Comparison of ENCODE assay signal across 26 cellular contexts in the genomic region with DNA sequence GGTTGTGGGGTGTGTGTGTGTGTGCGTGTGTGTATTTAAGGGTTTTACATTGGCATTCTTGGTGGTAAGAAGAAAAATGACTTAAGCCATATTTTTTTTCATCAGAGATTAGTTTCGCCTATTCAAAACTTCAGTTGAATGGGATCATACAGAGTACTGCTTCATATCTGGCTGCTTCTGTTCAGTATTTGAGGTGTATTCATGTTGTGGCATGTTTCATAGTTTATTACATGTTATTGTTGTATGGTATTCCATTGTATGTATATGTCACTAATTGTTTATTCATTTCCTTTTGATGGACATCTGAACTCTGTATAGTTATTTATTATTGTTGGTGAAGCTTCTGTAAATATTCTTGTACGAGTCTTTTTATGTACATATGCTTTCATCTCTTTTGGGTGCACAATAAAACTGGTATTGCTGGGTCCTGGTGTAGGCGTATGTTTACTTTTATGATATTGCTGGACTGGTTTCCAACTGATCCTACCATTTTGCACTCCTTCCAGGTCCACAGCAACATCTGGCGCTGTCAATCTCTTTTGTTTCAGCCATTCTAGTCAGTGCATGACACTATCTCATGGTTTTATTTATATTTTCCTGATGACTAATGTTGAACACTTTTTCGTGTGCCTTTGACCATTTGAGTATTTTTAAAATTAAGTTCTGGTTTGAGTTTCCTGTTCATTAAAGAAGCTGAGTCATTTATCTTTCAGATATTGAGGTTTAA.
DNase-seq lines count a peak whose midpoint lies in the region; ATAC-seq, FAIRE-seq and TF ChIP-seq lines count a peak whose summit lies in the region.
"Had no signal": no experiment of that assay in that cellular context is flagged by ENCODE, and none has a peak within 500 bp of the region (broad histone marks: within the 10 kb centered on the region; RNA-seq: fewer than 3 reads in every experiment).

No MANE protein-coding gene starts in this region.

- WGBS in mammary epithelial cell (ENCODE audit: low coverage, missing lambda C conversion rate) = 77% methylated on average over 6 of the region's 6 CpGs

- FAIRE-seq in D721Med (lab: Jason Lieb, UNC) = no peak
- FAIRE-seq: A549, G401.6 had no signal

- H3K9ac ChIP-seq in mammary epithelial cell (ENCODE audit: insufficient read depth, low read length) = no peak overlapping the region

- no peak for ATAC-seq in GM19324 (IDR thresholded peaks at IDR 0.05; ENCODE audit: low FRiP score, unreplicated experiment)
- ATAC-seq: A549; naive thymus-derived CD4-positive, alpha-beta T cell; right cardiac atrium; Right ventricle myocardium inferior; stimulated activated naive CD8-positive, alpha-beta T cell treated with anti-CD3 and anti-CD28 coated beads, Interleukin-15, amount 100 ng/mL, for 72 hours had no signal

- in situ Hi-C loops in mammary epithelial cell (cut with MboI; ENCODE audit: low sequenced_read_pairs in 2 of 2) = no loop called here

- no TSS peak for BruUV-seq in mammary epithelial cell (replicated peaks; lab: Mats Ljungman, UMichigan)

- intact Hi-C loops in mammary epithelial cell (cut with micrococcal nuclease) (no loop called here), breast epithelium (cut with DNase I; ENCODE audit: low total_unique reads) (no loop called here)

- no peak overlapping the region for H2AFZ ChIP-seq in mammary epithelial cell (ENCODE audit: low read depth, low read length)

- H3K4me2 ChIP-seq in mammary epithelial cell (ENCODE audit: insufficient read depth, low read depth, low read length) = no peak overlapping the region
- H3K4me2 ChIP-seq: A549 had no signal

- H3K9me3 ChIP-seq in mammary epithelial cell (replicated peaks; ENCODE audit: insufficient read depth, low read length) = no peaks in the 10 kb centered on the region
- no peaks in the 10 kb centered on the region for H3K9me3 ChIP-seq in breast epithelium
- H3K9me3 ChIP-seq: A549 had no signal

- H3K36me3 ChIP-seq in mammary epithelial cell (ENCODE audit: insufficient read depth, low read length) (no peaks in the 10 kb centered on the region), breast epithelium (no peaks in the 10 kb centered on the region)
- H3K36me3 ChIP-seq: tibial nerve had no signal

- H3K27me3 ChIP-seq in mammary epithelial cell (ENCODE audit: insufficient read depth, low read length) (no peaks in the 10 kb centered on the region), breast epithelium (no peaks in the 10 kb centered on the region)
- H3K27me3 ChIP-seq: tibial nerve had no signal

- peaks cover 4% of the 10 kb centered on the region for H3K4me1 ChIP-seq in mammary epithelial cell (ENCODE audit: insufficient read depth, low read length)
- no peaks in the 10 kb centered on the region for H3K4me1 ChIP-seq in breast epithelium
- H3K4me1 ChIP-seq: A549 had no signal

- no peaks in the 10 kb centered on the region for H4K20me1 ChIP-seq in mammary epithelial cell (ENCODE audit: insufficient read depth, low read length)

- H3K79me2 ChIP-seq in mammary epithelial cell (ENCODE audit: insufficient read depth, low read length) = no peaks in the 10 kb centered on the region

- CTCF ChIA-PET in mammary epithelial cell (lab: Charles Lee; ENCODE audit: low non-redundant PET) = no interaction called here

- TF ChIP-seq POLR2A in breast epithelium (IDR thresholded peaks at IDR 0.05) = no peak

- no peak for TF ChIP-seq CTCF in mammary epithelial cell (conservative IDR thresholded peaks at IDR 0.05 in 1 of 2, IDR thresholded peaks at IDR 0.05 in 1 of 2; ENCODE audit: extremely low read depth in 1 of 2, insufficient read depth in 1 of 2, low read depth in 1 of 2, low read length in 2 of 2)
- TF ChIP-seq CTCF in breast epithelium (IDR thresholded peaks at IDR 0.05) = no peak
- TF ChIP-seq CTCF in D721Med (IDR thresholded peaks at IDR 0.05; ENCODE audit: insufficient read depth, missing control alignments) = no peak

- H3K27ac ChIP-seq in mammary epithelial cell (ENCODE audit: insufficient read depth, low read depth, low read length) (no peak overlapping the region), breast epithelium (no peak overlapping the region)
- H3K27ac ChIP-seq: A549, HL-60, tibial nerve had no signal

- DNase-seq in mammary epithelial cell (peak; percentile 66), breast epithelium (ENCODE audit: low spot score in 2 of 2) (no peak), SW480 (ENCODE audit: low spot score) (peak; percentile 72), fibroblast of peridontal ligament (ENCODE audit: extremely low read depth) (peak; percentile 18), HUDEP-2 (lab: John Stamatoyannopoulos, UW; ENCODE audit: unreplicated experiment in 76 of 76) (no peak), D721Med (ENCODE audit: insufficient read length, low spot score) (no peak)
- no peak for DNase-seq in stimulated activated CD4-positive, alpha-beta T cell treated with anti-CD3 and anti-CD28 coated beads, Interleukin-2, amount 100 ng/mL, for 48 hours
- DNase-seq: activated T-cell treated with anti-CD3 and anti-CD28 coated beads, Interleukin-2, amount 50 U/mL, for 48 hours; anterior cingulate cortex; cerebellar nuclear complex; glutamatergic neuron; H9; IMR-90; kidney glomerular epithelial cell; naive thymus-derived CD4-positive, alpha-beta T cell; NCI-H2171; NCI-H774; right cardiac atrium; stimulated activated naive CD8-positive, alpha-beta T cell treated with anti-CD3 and anti-CD28 coated beads, Interleukin-15, amount 100 ng/mL, for 72 hours; SW 1271 had no signal

- H3K4me3 ChIP-seq in mammary epithelial cell (replicated peaks in 1 of 3; ENCODE audit: insufficient read depth in 1 of 3, low read depth in 2 of 3, low read length in 3 of 3) (no peak overlapping the region), breast epithelium (no peak overlapping the region)
- H3K4me3 ChIP-seq: A549, tibial nerve had no signal

- dilution Hi-C loops in mammary epithelial cell (cut with HindIII; ENCODE audit: low sequenced_read_pairs) = no loop called here

Comparison
In these comparisons a context has a peak if more than half of its experiments do, and no peak if none do; other contexts are left out.
1. DNase-seq: peak in mammary epithelial cell (single experiment), SW480 (single experiment) and fibroblast of peridontal ligament (single experiment); none in breast epithelium (0 of 2), HUDEP-2 (0 of 76), stimulated activated CD4-positive, alpha-beta T cell treated with anti-CD3 and anti-CD28 coated beads, Interleukin-2, amount 100 ng/mL, for 48 hours (0 of 2) and D721Med (single experiment).